In genomic region chr7:5177060-5177459, GRCh38 we compare ENCODE assay signal across 10 cellular contexts. TPM values are rescaled to one million over a fixed set of nuclear protein-coding genes. Genes with fewer than 3 reads are reported as not detected.
A peak's percentile ranks its signal among the peaks of the same experiment; 100 is the strongest.
DNase-seq lines count a peak whose midpoint lies in the region; ATAC-seq and TF ChIP-seq lines count a peak whose summit lies in the region.
"Had no signal": no experiment of that assay in that cellular context is flagged by ENCODE, and none has a peak within 500 bp of the region (broad histone marks: within the 10 kb centered on the region; RNA-seq: fewer than 3 reads in every experiment).

No MANE protein-coding gene starts in this region.

- no peaks in the 10 kb centered on the region for H3K79me1 ChIP-seq in neuronal stem cell (ENCODE audit: low read depth, low read length)

- H3K4me2 ChIP-seq in neuronal stem cell (ENCODE audit: insufficient read depth, low read length, poor library complexity, severe bottlenecking) (no peak overlapping the region), GM23338 (no peak overlapping the region)

- H3K4me3 Mint-ChIP-seq in GM23338: no peak overlapping the region
- H3K4me3 Mint-ChIP-seq in WTC11: no peak overlapping the region

- H3K27ac Mint-ChIP-seq in GM23338 (no peak overlapping the region), WTC11 (no peak overlapping the region)

- no peak overlapping the region for H2BK5ac ChIP-seq in neuronal stem cell (ENCODE audit: low read length)

- TF ChIP-seq CTCF in epithelial cell of proximal tubule (conservative IDR thresholded peaks at IDR 0.05; ENCODE audit: low read depth, low read length) (no peak), GM23338 (conservative IDR thresholded peaks at IDR 0.05; ENCODE audit: low read depth in 2 of 2) (no peak), WTC11 (IDR thresholded peaks at IDR 0.05) (no peak)

- H2BK12ac ChIP-seq in neuronal stem cell (ENCODE audit: low read length): no peak overlapping the region

- DNase-seq in DMS53 (lab: John Stamatoyannopoulos, UW) (peak; percentile 89), NCI-H460 (ENCODE audit: extremely low read depth, low read depth) (peak; percentile 50), epithelial cell of proximal tubule (ENCODE audit: low read depth) (peak; percentile 36), posterior cingulate gyrus (peak in 6 of 10 donors; percentile 25 to 86 (median 42)), neuronal stem cell (ENCODE audit: low spot score) (no peak), GM23338 (ENCODE audit: low spot score) (no peak), GM19238 (ENCODE audit: insufficient read length, low spot score) (no peak), WTC11 (ENCODE audit: low spot score) (no peak)
- DNase-seq: activated CD4-positive, CD25-positive, alpha-beta regulatory T cell; stimulated activated CD4-positive, alpha-beta T cell treated with anti-CD3 and anti-CD28 coated beads, Interleukin-4, amount 100 ng/mL, for 4 hours had no signal

- H3K27ac ChIP-seq in neuronal stem cell (replicated peaks; ENCODE audit: low read length) (no peak overlapping the region), GM23338 (ENCODE audit: low read depth) (no peak overlapping the region)

- H4K8ac ChIP-seq in neuronal stem cell (ENCODE audit: low read depth, low read length): no peak overlapping the region

- H4K91ac ChIP-seq in neuronal stem cell (ENCODE audit: low read depth, low read length, poor library complexity): no peak overlapping the region

- H3K9ac ChIP-seq in neuronal stem cell (ENCODE audit: low read depth, low read length, poor library complexity): no peak overlapping the region

- no peaks in the 10 kb centered on the region for H3F3A ChIP-seq in GM23338 (replicated peaks; ENCODE audit: low read depth)

- H3K4ac ChIP-seq in neuronal stem cell (ENCODE audit: low read length): no peak overlapping the region

- H3K9me3 ChIP-seq in neuronal stem cell (replicated peaks in 1 of 2; ENCODE audit: control insufficient read depth in 2 of 2, insufficient read depth in 1 of 2, low read depth in 1 of 2, low read length in 2 of 2): no peaks in the 10 kb centered on the region

- no peaks in the 10 kb centered on the region for H3K9me2 ChIP-seq in GM23338 (ENCODE audit: insufficient read depth)

- no peaks in the 10 kb centered on the region for H3K36me3 ChIP-seq in neuronal stem cell (replicated peaks in 1 of 2; ENCODE audit: control insufficient read depth in 2 of 2, insufficient read depth in 2 of 2, low read length in 2 of 2)
- no peaks in the 10 kb centered on the region for H3K36me3 ChIP-seq in GM23338 (ENCODE audit: insufficient read depth)

- no CpG with 5 or more reads among the region's 11 CpGs for WGBS in neuronal stem cell (ENCODE audit: extremely low coverage in 2 of 2, insufficient read length in 2 of 2, insufficient replicate concordance in 1 of 2), 2 donors

- no peaks in the 10 kb centered on the region for H3K27me3 ChIP-seq in neuronal stem cell (ENCODE audit: control insufficient read depth in 3 of 3, insufficient read depth in 3 of 3, low read depth in 1 of 3, low read length in 3 of 3)
- no peaks in the 10 kb centered on the region for H3K27me3 ChIP-seq in GM23338 (ENCODE audit: insufficient read depth)

- H2AK5ac ChIP-seq in neuronal stem cell (ENCODE audit: low read depth, low read length): no peak overlapping the region

- H4K20me1 ChIP-seq in GM23338 (replicated peaks; ENCODE audit: insufficient read depth): no peaks in the 10 kb centered on the region

- H2BK15ac ChIP-seq in neuronal stem cell (ENCODE audit: low read length): no peak overlapping the region

- H3K79me2 ChIP-seq in GM23338 (replicated peaks; ENCODE audit: insufficient read depth): no peaks in the 10 kb centered on the region

- intact Hi-C loops in posterior cingulate gyrus (cut with DNase I): no loop called here

- H3K23ac ChIP-seq in neuronal stem cell (ENCODE audit: low read depth, low read length, poor library complexity): no peak overlapping the region

- no peak overlapping the region for H2BK120ac ChIP-seq in neuronal stem cell (ENCODE audit: low read depth, low read length)

- H3K9me3 Mint-ChIP-seq in GM23338 (no peaks in the 10 kb centered on the region; the same call in 2 of the 3 replicates), WTC11 (no peaks in the 10 kb centered on the region)

- CTCF ChIA-PET in WTC11 (lab: Charles Lee): interaction anchor here (0.7 kb wide), 1 partner anchor 33 kb away, joined by 3 read pairs; no protein-coding TSS in a partner anchor

- H3K36me3 Mint-ChIP-seq in GM23338 (ENCODE audit: low read depth): no peaks in the 10 kb centered on the region
- H3K36me3 Mint-ChIP-seq in WTC11: no peaks in the 10 kb centered on the region

- POLR2A ChIA-PET in WTC11 (lab: Charles Lee): no interaction called here

- no peak overlapping the region for H3K18ac ChIP-seq in neuronal stem cell (ENCODE audit: low read length)

- peaks cover 6% of the 10 kb centered on the region for H3K27me3 Mint-ChIP-seq in GM23338 (ENCODE audit: insufficient read depth, low read depth, poor library complexity)
- no peaks in the 10 kb centered on the region for H3K27me3 Mint-ChIP-seq in WTC11 (ENCODE audit: low read depth)

- H3K4me1 Mint-ChIP-seq in GM23338: no peaks in the 10 kb centered on the region
- no peaks in the 10 kb centered on the region for H3K4me1 Mint-ChIP-seq in WTC11

- ATAC-seq in GM23338: no peak
- ATAC-seq in WTC11: no peak

- H3K4me3 ChIP-seq in epithelial cell of proximal tubule (ENCODE audit: low read depth, low read length) (peak overlapping the region; percentile 15), neuronal stem cell (ENCODE audit: low read length in 2 of 2) (no peak overlapping the region), GM23338 (no peak overlapping the region)

- H3K4me1 ChIP-seq in neuronal stem cell (ENCODE audit: control insufficient read depth in 2 of 2, insufficient read depth in 1 of 2, low read depth in 1 of 2, low read length in 2 of 2) (peaks cover 0 to 2% of the 10 kb centered on the region in 2 donors), GM23338 (ENCODE audit: insufficient read depth) (no peaks in the 10 kb centered on the region)

- H2AFZ ChIP-seq in neuronal stem cell (ENCODE audit: low read length) (no peak overlapping the region), GM23338 (no peak overlapping the region)

- H3K14ac ChIP-seq in neuronal stem cell (ENCODE audit: low read length): no peak overlapping the region

TF ChIP-seq in GM23338, 12 proteins besides CTCF, POLR2A, EP300 and RAD21 (continues in another document):
- TF ChIP-seq ZNF331 (CRISPR knock-in tag; IDR thresholded peaks at IDR 0.05; ENCODE audit: low read depth) (no peak), STAT1 (IDR thresholded peaks at IDR 0.05; ENCODE audit: unreplicated experiment) (no peak), JUNB (IDR thresholded peaks at IDR 0.05; ENCODE audit: unreplicated experiment) (no peak), NANOG (IDR thresholded peaks at IDR 0.05; ENCODE audit: borderline replicate concordance) (no peak), POLR2AphosphoS5 (IDR thresholded peaks at IDR 0.05; ENCODE audit: low read depth) (no peak), ZNF114 (CRISPR knock-in tag; IDR thresholded peaks at IDR 0.05) (no peak), CREB1 (CRISPR knock-in tag; IDR thresholded peaks at IDR 0.05; ENCODE audit: low read depth) (no peak), EZH2 (IDR thresholded peaks at IDR 0.05; ENCODE audit: low read depth, unreplicated experiment) (no peak)

TF ChIP-seq in WTC11, 78 proteins besides CTCF, POLR2A, EP300 and RAD21:
- TF ChIP-seq EMX1 (CRISPR knock-in tag; IDR thresholded peaks at IDR 0.05) (no peak), ZNF416 (CRISPR knock-in tag; IDR thresholded peaks at IDR 0.05) (no peak), ZNF423 (CRISPR knock-in tag; IDR thresholded peaks at IDR 0.05) (no peak), JUN (CRISPR knock-in tag; IDR thresholded peaks at IDR 0.05) (no peak), PRRX2 (CRISPR knock-in tag; IDR thresholded peaks at IDR 0.05) (no peak), ETV6 (CRISPR knock-in tag; IDR thresholded peaks at IDR 0.05) (no peak), NR1H2 (CRISPR knock-in tag; IDR thresholded peaks at IDR 0.05) (no peak), E2F5 (CRISPR knock-in tag; IDR thresholded peaks at IDR 0.05) (no peak), ZNF317 (CRISPR knock-in tag; IDR thresholded peaks at IDR 0.05; ENCODE audit: borderline replicate concordance, low read depth) (no peak), ATF2 (CRISPR knock-in tag; IDR thresholded peaks at IDR 0.05; ENCODE audit: borderline replicate concordance, low read depth) (no peak), TEAD1 (CRISPR knock-in tag; IDR thresholded peaks at IDR 0.05) (no peak), CREM (CRISPR knock-in tag; IDR thresholded peaks at IDR 0.05) (no peak)

RNA-seq across cellular contexts. Expression of gene WIPI2, which starts 13.0 kb away (rescaled TPM):
- 40.2 and 42.4 TPM in 2 replicates for total RNA-seq in NCI-H460 (2014; rRNA removed; shearing (Covaris generic))
- 26.7 and 28.5 TPM in 2 replicates for polyA plus RNA-seq in NCI-H460 (2014; cell fraction: nucleus; rRNA removed)
- 55.9 and 63.9 TPM in 2 replicates for total RNA-seq in epithelial cell of proximal tubule
- polyA plus RNA-seq in neuronal stem cell (2013, experiment 1 of 2): 94.0 TPM
- polyA plus RNA-seq in neuronal stem cell (2013, experiment 2 of 2): 102 TPM
- total RNA-seq in GM23338 (2014; rRNA removed; shearing (Covaris generic)): 74.0 and 86.5 TPM in 2 replicates
- 32.4 and 34.4 TPM in 2 replicates for polyA plus RNA-seq in GM23338 (2016; fragmentation: Nextera tagmentation; extraction: Ambion mirVana)
- total RNA-seq in WTC11 (2021): 61.3 to 63.7 TPM (median 61.7 TPM) in 3 replicates

Comparison
In these comparisons a context has a peak if more than half of its experiments do, and no peak if none do; other contexts are left out.
1. DNase-seq: peak in DMS53 (single experiment), NCI-H460 (single experiment), epithelial cell of proximal tubule (single experiment) and posterior cingulate gyrus (6 of 10); none in neuronal stem cell (single experiment), GM23338 (single experiment), GM19238 (single experiment) and WTC11 (single experiment).